2 cellular contexts compared by ENCODE assay signal in the genomic region with DNA sequence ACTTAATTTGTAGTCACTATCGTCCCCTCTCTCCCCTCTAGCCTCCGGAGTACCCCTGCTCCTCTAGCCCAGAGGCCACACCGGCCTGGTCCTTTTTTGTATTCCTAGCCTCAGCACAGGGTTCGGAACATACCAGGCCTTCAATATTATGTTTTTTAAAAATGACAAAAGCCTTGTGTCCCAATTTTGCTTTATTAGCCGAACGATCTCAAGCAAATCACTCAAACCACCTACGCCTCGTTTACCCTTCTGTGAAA.
TF ChIP-seq lines count a peak whose summit lies in the region.

No MANE protein-coding gene starts in this region.

TF ChIP-seq in K562, 482 proteins besides CTCF, POLR2A, EP300 and RAD21:
- TF ChIP-seq LEF1 (IDR thresholded peaks at IDR 0.05) (no peak), FOXA3 (CRISPR knock-in tag; conservative IDR thresholded peaks at IDR 0.05 in 1 of 2, IDR thresholded peaks at IDR 0.05 in 1 of 2) (no peak), SNIP1 (IDR thresholded peaks at IDR 0.05; ENCODE audit: low read depth) (no peak), MEIS2 (IDR thresholded peaks at IDR 0.05; ENCODE audit: partially characterized antibody) (no peak), HDAC1 (IDR thresholded peaks at IDR 0.05) (no peak), HMG20B (CRISPR knock-in tag; IDR thresholded peaks at IDR 0.05) (no peak), DIDO1 (tag; IDR thresholded peaks at IDR 0.05; ENCODE audit: low read depth) (no peak), CREBBP (IDR thresholded peaks at IDR 0.05; ENCODE audit: low read depth, low read length) (no peak), SMAD1 (IDR thresholded peaks at IDR 0.05; ENCODE audit: low read depth, low read length, partially characterized antibody) (peak; percentile 5), RERE (CRISPR knock-in tag; IDR thresholded peaks at IDR 0.05; ENCODE audit: borderline replicate concordance) (no peak), ZNF444 (CRISPR knock-in tag; IDR thresholded peaks at IDR 0.05) (no peak), ZNF140 (CRISPR knock-in tag; IDR thresholded peaks at IDR 0.05) (no peak), KDM1A (IDR thresholded peaks at IDR 0.05) (no peak), ZNF263 (CRISPR knock-in tag; IDR thresholded peaks at IDR 0.05; ENCODE audit: borderline replicate concordance) (0 out of 2 replicates have a peak, but pooled peaks have one; percentile 3)
TF ChIP-seq in K562: peak in this region for 2.

TF ChIP-seq in HepG2, 621 proteins besides CTCF, POLR2A, EP300 and RAD21:
- no peak for TF ChIP-seq ZNF225 (CRISPR knock-in tag; IDR thresholded peaks at IDR 0.05)
- no peak for TF ChIP-seq HNF4G (IDR thresholded peaks at IDR 0.05; ENCODE audit: borderline replicate concordance, low read depth, low read length)
- no peak for TF ChIP-seq HNF4G (CRISPR knock-in tag; IDR thresholded peaks at IDR 0.05; ENCODE audit: borderline replicate concordance, low read depth)
- no peak for TF ChIP-seq ZNF362 (CRISPR knock-in tag; IDR thresholded peaks at IDR 0.05; ENCODE audit: borderline replicate concordance)
- TF ChIP-seq MAFF (IDR thresholded peaks at IDR 0.05; ENCODE audit: low read depth, low read length): no peak
- TF ChIP-seq, protein P1, sequence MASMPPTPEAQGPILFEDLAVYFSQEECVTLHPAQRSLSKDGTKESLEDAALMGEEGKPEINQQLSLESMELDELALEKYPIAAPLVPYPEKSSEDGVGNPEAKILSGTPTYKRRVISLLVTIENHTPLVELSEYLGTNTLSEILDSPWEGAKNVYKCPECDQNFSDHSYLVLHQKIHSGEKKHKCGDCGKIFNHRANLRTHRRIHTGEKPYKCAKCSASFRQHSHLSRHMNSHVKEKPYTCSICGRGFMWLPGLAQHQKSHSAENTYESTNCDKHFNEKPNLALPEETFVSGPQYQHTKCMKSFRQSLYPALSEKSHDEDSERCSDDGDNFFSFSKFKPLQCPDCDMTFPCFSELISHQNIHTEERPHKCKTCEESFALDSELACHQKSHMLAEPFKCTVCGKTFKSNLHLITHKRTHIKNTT (CRISPR knock-in tag; IDR thresholded peaks at IDR 0.05): no peak
- TF ChIP-seq DNMT3B (CRISPR knock-in tag; conservative IDR thresholded peaks at IDR 0.05): no peak
- TF ChIP-seq ZNF552 (CRISPR knock-in tag; IDR thresholded peaks at IDR 0.05; ENCODE audit: borderline replicate concordance): no peak
- TF ChIP-seq ZNF264 (CRISPR knock-in tag; IDR thresholded peaks at IDR 0.05): no peak
- TF ChIP-seq HOXA7 (CRISPR knock-in tag; IDR thresholded peaks at IDR 0.05): no peak
- TF ChIP-seq ZNF335 (CRISPR knock-in tag; IDR thresholded peaks at IDR 0.05): no peak
- TF ChIP-seq JUNB (CRISPR knock-in tag; IDR thresholded peaks at IDR 0.05; ENCODE audit: borderline replicate concordance): no peak
- no peak for TF ChIP-seq ATF7-NPFF (CRISPR knock-in tag; IDR thresholded peaks at IDR 0.05; ENCODE audit: low read depth)
- TF ChIP-seq ZNF431 (CRISPR knock-in tag; IDR thresholded peaks at IDR 0.05; ENCODE audit: borderline replicate concordance, low read depth): no peak
